Comparison of ENCODE assay signal across 16 cellular contexts in the genomic region with DNA sequence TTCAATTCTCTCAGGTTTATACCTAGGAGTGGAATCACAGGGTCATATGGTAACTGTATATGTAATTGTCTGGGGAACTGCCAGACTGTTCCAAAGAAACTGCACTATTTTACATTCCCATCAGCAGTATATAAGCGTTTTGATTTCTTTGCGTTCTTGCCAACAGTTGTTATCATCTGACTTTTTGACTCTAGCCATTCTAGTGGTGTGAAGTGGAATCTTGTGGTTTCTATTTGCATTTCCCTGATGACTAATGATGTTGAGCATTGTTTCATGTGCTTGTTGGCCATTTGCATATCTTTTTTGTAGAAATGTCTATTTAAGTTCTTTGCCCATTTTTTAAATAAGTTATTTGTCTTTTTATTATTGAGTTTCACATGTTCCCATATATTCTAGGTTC. TPM values are rescaled to one million over a fixed set of nuclear protein-coding genes. Genes with fewer than 3 reads are reported as not detected.
DNase-seq lines count a peak whose midpoint lies in the region; TF ChIP-seq lines count a peak whose summit lies in the region.
"Had no signal": no experiment of that assay in that cellular context is flagged by ENCODE, and none has a peak within 500 bp of the region (broad histone marks: within the 10 kb centered on the region; RNA-seq: fewer than 3 reads in every experiment).

No MANE protein-coding gene starts in this region.

- intact Hi-C loops in activated CD4-positive, alpha-beta memory T cell treated with anti-CD3 and anti-CD28 coated beads for 36 hours (cut with micrococcal nuclease): no loop called here
- intact Hi-C loops in lower leg skin (cut with DNase I; ENCODE audit: low total_unique reads): no loop called here

- no peak overlapping the region for H3K27ac Mint-ChIP-seq in activated CD4-positive, alpha-beta memory T cell treated with anti-CD3 and anti-CD28 coated beads for 36 hours
- H3K27ac Mint-ChIP-seq: CD4-positive, alpha-beta memory T cell; T-helper 1 cell treated with Interleukin-12 subunit alpha and Interleukin-12 subunit beta and Interleukin-4 antibody, amounts not matched to agents 30 μg/mL and 1 μg/mL, for 36 hours had no signal

- POLR2A ChIA-PET in activated CD4-positive, alpha-beta memory T cell treated with anti-CD3 and anti-CD28 coated beads for 36 hours (lab: Charles Lee): no interaction called here

- H3K4me3 Mint-ChIP-seq in activated CD4-positive, alpha-beta memory T cell treated with anti-CD3 and anti-CD28 coated beads for 36 hours: no peak overlapping the region
- H3K4me3 Mint-ChIP-seq: CD4-positive, alpha-beta memory T cell; T-helper 1 cell treated with Interleukin-12 subunit alpha and Interleukin-12 subunit beta and Interleukin-4 antibody, amounts not matched to agents 30 μg/mL and 1 μg/mL, for 36 hours had no signal

- H3K4me1 ChIP-seq in HUES6 (ENCODE audit: control insufficient read depth, insufficient read depth, low read length): peaks cover 12% of the 10 kb centered on the region
- H3K4me1 ChIP-seq: left ventricle myocardium inferior, prostate gland had no signal

- WGBS in lower leg skin, 2 donors: 59 to 64% methylated on average over 2 of the region's 2 CpGs

- in situ Hi-C loops in astrocyte of the cerebellum (cut with HindIII; ENCODE audit: low sequenced_read_pairs): no loop called here

- H3K9ac ChIP-seq in HUES6 (ENCODE audit: low read length): no peak overlapping the region

- peaks cover 3% of the 10 kb centered on the region for H3K36me3 Mint-ChIP-seq in activated CD4-positive, alpha-beta memory T cell treated with anti-CD3 and anti-CD28 coated beads for 36 hours

- 0 out of 2 replicates have a peak overlapping the region, but pooled peaks have one; percentile 45 for H3K27ac ChIP-seq in HUES6 (ENCODE audit: low read depth, low read length)
- H3K27ac ChIP-seq: left ventricle myocardium inferior, prostate gland, thoracic aorta had no signal

- H3K9me3 ChIP-seq in HUES6 (ENCODE audit: control insufficient read depth, insufficient read depth, low read depth, low read length): no peaks in the 10 kb centered on the region
- H3K9me3 ChIP-seq: prostate gland, thoracic aorta had no signal

- CTCF ChIA-PET in activated CD4-positive, alpha-beta memory T cell treated with anti-CD3 and anti-CD28 coated beads for 36 hours (lab: Charles Lee): no interaction called here

- H3K27me3 Mint-ChIP-seq in activated CD4-positive, alpha-beta memory T cell treated with anti-CD3 and anti-CD28 coated beads for 36 hours: no peaks in the 10 kb centered on the region
- H3K27me3 Mint-ChIP-seq: CD4-positive, alpha-beta memory T cell had no signal

- TF ChIP-seq POLR2A in lower leg skin (IDR thresholded peaks at IDR 0.05): no peak

- peaks cover 3% of the 10 kb centered on the region; the same call in 1 of the 2 replicates for H3K36me3 ChIP-seq in HUES6 (ENCODE audit: control insufficient read depth, insufficient read depth, low read length)
- H3K36me3 ChIP-seq: prostate gland, thoracic aorta had no signal

- H3K4me1 Mint-ChIP-seq in activated CD4-positive, alpha-beta memory T cell treated with anti-CD3 and anti-CD28 coated beads for 36 hours (ENCODE audit: low read depth): peaks cover 13% of the 10 kb centered on the region

- peak; percentile 38 for DNase-seq in COLO829 (ENCODE audit: low spot score)
- peak; percentile 52 for DNase-seq in astrocyte of the cerebellum (ENCODE audit: low read depth)
- peak; percentile 86 for DNase-seq in iris pigment epithelial cell (ENCODE audit: low read depth)
- DNase-seq in activated CD4-positive, alpha-beta memory T cell treated with anti-CD3 and anti-CD28 coated beads for 36 hours: no peak
- DNase-seq in lower leg skin (ENCODE audit: low spot score in 2 of 2): no peak
- DNase-seq in KG1 (lab: John Stamatoyannopoulos, UW): no peak
- DNase-seq in globus pallidus (ENCODE audit: low spot score): no peak
- DNase-seq: activated CD8-positive, alpha-beta memory T cell treated with anti-CD3 and anti-CD28 coated beads for 24 hours; amniotic stem cell; left ventricle myocardium inferior; NCI-H1417 treated with DMSO at 0.1 percent for 48 hours had no signal

- H3K9me3 Mint-ChIP-seq in activated CD4-positive, alpha-beta memory T cell treated with anti-CD3 and anti-CD28 coated beads for 36 hours: no peaks in the 10 kb centered on the region
- H3K9me3 Mint-ChIP-seq: T-helper 1 cell treated with Interleukin-12 subunit alpha and Interleukin-12 subunit beta and Interleukin-4 antibody, amounts not matched to agents 30 μg/mL and 1 μg/mL, for 36 hours had no signal

- H3K4me3 ChIP-seq in HUES6 (ENCODE audit: low read depth, low read length): no peak overlapping the region
- H3K4me3 ChIP-seq in astrocyte of the cerebellum (ENCODE audit: low read depth, low read length): no peak overlapping the region
- H3K4me3 ChIP-seq in lower leg skin (ENCODE audit: low read depth, poor library complexity, severe bottlenecking): no peak overlapping the region
- H3K4me3 ChIP-seq: left ventricle myocardium inferior, prostate gland, thoracic aorta had no signal

- TF ChIP-seq CTCF in astrocyte of the cerebellum (IDR thresholded peaks at IDR 0.05; ENCODE audit: low read depth, low read length, missing control alignments): no peak
- TF ChIP-seq CTCF in lower leg skin (IDR thresholded peaks at IDR 0.05): no peak

- H3K27me3 ChIP-seq in HUES6 (ENCODE audit: control insufficient read depth, insufficient read depth, low read length): no peaks in the 10 kb centered on the region

RNA-seq across cellular contexts. Expression of a gene that starts 44.3 kb away (rescaled TPM):
- total RNA-seq in activated CD4-positive, alpha-beta memory T cell treated with anti-CD3 and anti-CD28 coated beads for 36 hours: 10 to 100 TPM; 99.3 to 99.6 TPM
- total RNA-seq in lower leg skin: 10 to 100 TPM; 15.4 to 25.8 (median 22.9) TPM

Comparison
In these comparisons a context has a peak if more than half of its experiments do, and no peak if none do; other contexts are left out.
1. DNase-seq: peak in COLO829 (single experiment), astrocyte of the cerebellum (single experiment) and iris pigment epithelial cell (single experiment); none in activated CD4-positive, alpha-beta memory T cell treated with anti-CD3 and anti-CD28 coated beads for 36 hours (single experiment), lower leg skin (0 of 2), KG1 (single experiment) and globus pallidus (single experiment).